In genomic region chr9:131080589-131080988, GRCh38 we compare ENCODE assay signal across 25 cellular contexts. TPM values are rescaled to one million over a fixed set of nuclear protein-coding genes. Genes with fewer than 3 reads are reported as not detected.
"Had no signal": no experiment of that assay in that cellular context is flagged by ENCODE, and none has a peak within 500 bp of the region (broad histone marks: within the 10 kb centered on the region; RNA-seq: fewer than 3 reads in every experiment).

No MANE protein-coding gene starts in this region.

- H3K4me1 Mint-ChIP-seq: activated T-helper 17 cell treated with anti-CD3 and anti-CD28 coated beads, Interleukin-2, amount 50 U/mL, for 72 hours; brain; natural killer cell; stimulated activated naive B cell treated with anti-CD40 and anti-IgM and Interleukin-4, amounts not matched to agents 10 μg/mL and 1 μg/mL and 100 μg/mL, for 72 hours; T-cell had no signal

- H3K9me3 ChIP-seq: right lobe of liver, testis, vagina had no signal

- H3K4me3 Mint-ChIP-seq: activated T-helper 17 cell treated with anti-CD3 and anti-CD28 coated beads, Interleukin-2, amount 50 U/mL, for 72 hours; brain; natural killer cell; stimulated activated naive B cell treated with anti-CD40 and anti-IgM and Interleukin-4, amounts not matched to agents 10 μg/mL and 1 μg/mL and 100 μg/mL, for 72 hours; T-cell; T-helper 2 cell treated with Interferon-gamma antibody and Interleukin-4, amounts not matched to agents 5 μg/mL and 100 μg/mL, for 36 hours had no signal

- H3K36me3 Mint-ChIP-seq: activated naive CD4-positive, alpha-beta T cell treated with anti-CD3 and anti-CD28 coated beads, Interleukin-2, amount 50 U/mL, for 72 hours; brain; natural killer cell; stimulated activated naive B cell treated with anti-CD40 and anti-IgM and Interleukin-4, amounts not matched to agents 10 μg/mL and 1 μg/mL and 100 μg/mL, for 72 hours; T-cell had no signal

- H3K9me3 Mint-ChIP-seq: activated naive CD4-positive, alpha-beta T cell treated with anti-CD3 and anti-CD28 coated beads, Interleukin-2, amount 50 U/mL, for 72 hours; activated T-helper 17 cell treated with anti-CD3 and anti-CD28 coated beads, Interleukin-2, amount 50 U/mL, for 72 hours; brain; natural killer cell; stimulated activated naive B cell treated with anti-CD40 and anti-IgM and Interleukin-4, amounts not matched to agents 10 μg/mL and 1 μg/mL and 100 μg/mL, for 72 hours; T-cell; T-helper 2 cell treated with Interferon-gamma antibody and Interleukin-4, amounts not matched to agents 5 μg/mL and 100 μg/mL, for 36 hours had no signal

- H3K27ac Mint-ChIP-seq: activated naive CD4-positive, alpha-beta T cell treated with anti-CD3 and anti-CD28 coated beads, Interleukin-2, amount 50 U/mL, for 72 hours; activated T-helper 17 cell treated with anti-CD3 and anti-CD28 coated beads, Interleukin-2, amount 50 U/mL, for 72 hours; brain; natural killer cell; stimulated activated naive B cell treated with anti-CD40 and anti-IgM and Interleukin-4, amounts not matched to agents 10 μg/mL and 1 μg/mL and 100 μg/mL, for 72 hours; T-cell; T-helper 2 cell treated with Interferon-gamma antibody and Interleukin-4, amounts not matched to agents 5 μg/mL and 100 μg/mL, for 36 hours had no signal

- H3K4me1 ChIP-seq: right lobe of liver, testis, vagina had no signal

- H3K36me3 ChIP-seq: right lobe of liver, vagina had no signal

- H3K27me3 ChIP-seq: dorsolateral prefrontal cortex, right lobe of liver, testis, vagina had no signal

- H3K27ac ChIP-seq: dorsolateral prefrontal cortex, right lobe of liver, skin epidermis, testis, vagina, VCaP had no signal

- DNase-seq: activated CD4-positive, alpha-beta T cell treated with anti-CD3 and anti-CD28 coated beads, Interleukin-2, amount 50 U/mL, for 1 hour; activated CD4-positive, CD25-positive, alpha-beta regulatory T cell treated with anti-CD3 and anti-CD28 coated beads, Interleukin-2, amount 50 U/mL, for 72 hours; activated T-cell treated with anti-CD3 and anti-CD28 coated beads, Interleukin-2, amount 50 U/mL, for 1 hour; aorta; central memory CD4-positive, alpha-beta T cell; dorsolateral prefrontal cortex; erythroblast; hippocampal formation; left ventricle myocardium superior; midbrain; natural killer cell; nucleus accumbens; right lobe of liver; stimulated activated CD4-positive, alpha-beta T cell treated with anti-CD3 and anti-CD28 coated beads, Interleukin-2, amount 100 ng/mL, for 24 hours; stimulated activated naive B cell treated with anti-CD40 and anti-IgM and Interleukin-4, amounts not matched to agents 10 μg/mL and 1 μg/mL and 100 μg/mL, for 72 hours; T-cell; testis; trophoblast cell had no signal

- H3K4me3 ChIP-seq: dorsolateral prefrontal cortex, right lobe of liver, skin epidermis, testis, vagina had no signal

RNA-seq across cellular contexts. Expression of gene AIF1L, which starts 15.7 kb away (rescaled TPM):
- total RNA-seq: natural killer cell had no signal
